10 cellular contexts compared by ENCODE assay signal in the genomic region with DNA sequence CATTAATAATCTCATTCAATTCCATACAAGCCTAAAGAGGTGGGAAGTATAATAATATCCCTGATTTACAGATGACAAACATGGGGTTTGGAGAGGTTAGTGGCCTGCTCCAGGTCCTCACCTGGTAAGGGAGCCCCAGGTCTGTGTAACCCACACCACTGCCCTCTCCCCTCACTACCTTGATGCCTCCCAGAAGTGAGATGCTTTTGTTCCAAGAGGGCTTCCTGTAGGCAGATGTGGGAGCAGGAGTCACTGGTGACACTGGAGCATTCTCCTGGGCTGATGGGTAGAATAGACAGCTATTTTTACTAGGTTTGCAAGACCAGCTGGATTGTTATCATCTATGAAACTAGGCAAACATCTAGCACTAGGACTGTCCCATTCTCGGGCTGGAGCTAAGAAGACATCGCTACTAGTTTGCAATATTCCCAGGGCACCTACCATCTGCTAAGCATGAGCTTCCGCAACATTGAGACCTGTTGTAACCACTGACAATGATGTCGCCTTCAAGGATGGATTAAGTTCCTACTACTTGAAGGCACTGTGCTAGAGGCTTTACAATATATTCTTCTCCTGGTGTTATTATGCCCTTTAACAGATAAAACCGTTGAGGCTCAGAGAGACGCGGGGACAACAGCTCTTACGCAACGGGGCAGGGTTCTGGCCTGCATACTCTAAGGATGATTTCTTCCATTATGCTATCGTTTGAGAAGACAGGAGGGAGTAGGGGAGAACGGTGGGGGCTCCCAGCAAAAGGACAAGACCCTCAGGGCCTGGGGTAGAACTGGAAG. TPM values are rescaled to one million over a fixed set of nuclear protein-coding genes. Genes with fewer than 3 reads are reported as not detected.
A peak's percentile ranks its signal among the peaks of the same experiment; 100 is the strongest.
DNase-seq lines count a peak whose midpoint lies in the region; ATAC-seq and TF ChIP-seq lines count a peak whose summit lies in the region.
"Had no signal": no experiment of that assay in that cellular context is flagged by ENCODE, and none has a peak within 500 bp of the region (broad histone marks: within the 10 kb centered on the region; RNA-seq: fewer than 3 reads in every experiment).

No MANE protein-coding gene starts in this region.

- H3K36me3 Mint-ChIP-seq in activated naive CD8-positive, alpha-beta T cell treated with anti-CD3 and anti-CD28 coated beads, Interleukin-2, amount 10 ng/mL, durations not matched to agents 7 days and 5 days, result no peaks in the 10 kb centered on the region
- H3K36me3 Mint-ChIP-seq in activated naive CD8-positive, alpha-beta T cell treated with anti-CD3 and anti-CD28 coated beads for 36 hours, result no peaks in the 10 kb centered on the region
- peaks cover 4% of the 10 kb centered on the region for H3K36me3 Mint-ChIP-seq in stimulated activated effector memory CD8-positive, alpha-beta T cell treated with anti-CD3 and anti-CD28 coated beads, Interleukin-12 subunit alpha, Interleukin-12 subunit beta, amount 100 ng/mL, for 72 hours

- ATAC-seq in activated naive CD8-positive, alpha-beta T cell treated with anti-CD3 and anti-CD28 coated beads, Interleukin-2, amount 10 ng/mL, durations not matched to agents 7 days and 5 days (ENCODE audit: low read depth), result no peak
- no peak for ATAC-seq in stimulated activated effector memory CD8-positive, alpha-beta T cell treated with anti-CD3 and anti-CD28 coated beads, Interleukin-12 subunit alpha, Interleukin-12 subunit beta, amount 100 ng/mL, for 72 hours

- H3K27me3 Mint-ChIP-seq in activated naive CD8-positive, alpha-beta T cell treated with anti-CD3 and anti-CD28 coated beads, Interleukin-2, amount 10 ng/mL, durations not matched to agents 7 days and 5 days, result peaks cover 17% of the 10 kb centered on the region
- peaks cover 5% of the 10 kb centered on the region for H3K27me3 Mint-ChIP-seq in activated naive CD8-positive, alpha-beta T cell treated with anti-CD3 and anti-CD28 coated beads for 36 hours

- peak overlapping the region in 1 of 2 donors; percentile 86 for H3K27ac ChIP-seq in coronary artery
- no peak overlapping the region for H3K27ac ChIP-seq in SJCRH30
- H3K27ac ChIP-seq: SK-N-MC had no signal

- DNase-seq in activated naive CD8-positive, alpha-beta T cell treated with anti-CD3 and anti-CD28 coated beads, Interleukin-2, amount 10 ng/mL, durations not matched to agents 7 days and 5 days, result no peak
- DNase-seq in activated naive CD8-positive, alpha-beta T cell treated with anti-CD3 and anti-CD28 coated beads for 36 hours, result no peak
- DNase-seq in Jurkat, Clone E6-1 (ENCODE audit: low read depth, low spot score), result no peak
- DNase-seq in coronary artery (ENCODE audit: low spot score) (peak; percentile 50), SJCRH30 (no peak), hippocampal formation (lab: John Stamatoyannopoulos, UW) (no peak), GDM1 (lab: John Stamatoyannopoulos, UW) (no peak)
- peak in 1 of 2 donors; percentile 30 for DNase-seq in stimulated activated effector memory CD8-positive, alpha-beta T cell treated with anti-CD3 and anti-CD28 coated beads, Interleukin-12 subunit alpha, Interleukin-12 subunit beta, amount 100 ng/mL, for 72 hours (ENCODE audit: low spot score in 2 of 2)

- no peaks in the 10 kb centered on the region for H3K9me3 Mint-ChIP-seq in activated naive CD8-positive, alpha-beta T cell treated with anti-CD3 and anti-CD28 coated beads, Interleukin-2, amount 10 ng/mL, durations not matched to agents 7 days and 5 days
- no peaks in the 10 kb centered on the region for H3K9me3 Mint-ChIP-seq in activated naive CD8-positive, alpha-beta T cell treated with anti-CD3 and anti-CD28 coated beads for 36 hours
- H3K9me3 Mint-ChIP-seq in stimulated activated effector memory CD8-positive, alpha-beta T cell treated with anti-CD3 and anti-CD28 coated beads, Interleukin-12 subunit alpha, Interleukin-12 subunit beta, amount 100 ng/mL, for 72 hours, result no peaks in the 10 kb centered on the region

- H3K27me3 ChIP-seq in SJCRH30, result no peaks in the 10 kb centered on the region

- H3K4me3 Mint-ChIP-seq in activated naive CD8-positive, alpha-beta T cell treated with anti-CD3 and anti-CD28 coated beads, Interleukin-2, amount 10 ng/mL, durations not matched to agents 7 days and 5 days, result peak overlapping the region; percentile 37
- H3K4me3 Mint-ChIP-seq in activated naive CD8-positive, alpha-beta T cell treated with anti-CD3 and anti-CD28 coated beads for 36 hours, result no peak overlapping the region
- H3K4me3 Mint-ChIP-seq in stimulated activated effector memory CD8-positive, alpha-beta T cell treated with anti-CD3 and anti-CD28 coated beads, Interleukin-12 subunit alpha, Interleukin-12 subunit beta, amount 100 ng/mL, for 72 hours, result peak overlapping the region; percentile 73

- no peak for TF ChIP-seq CTCF in coronary artery (IDR thresholded peaks at IDR 0.05)

- H3K27ac Mint-ChIP-seq in activated naive CD8-positive, alpha-beta T cell treated with anti-CD3 and anti-CD28 coated beads, Interleukin-2, amount 10 ng/mL, durations not matched to agents 7 days and 5 days, result no peak overlapping the region
- H3K27ac Mint-ChIP-seq in activated naive CD8-positive, alpha-beta T cell treated with anti-CD3 and anti-CD28 coated beads for 36 hours, result no peak overlapping the region
- H3K27ac Mint-ChIP-seq in stimulated activated effector memory CD8-positive, alpha-beta T cell treated with anti-CD3 and anti-CD28 coated beads, Interleukin-12 subunit alpha, Interleukin-12 subunit beta, amount 100 ng/mL, for 72 hours, result no peak overlapping the region

- H3K4me1 Mint-ChIP-seq in activated naive CD8-positive, alpha-beta T cell treated with anti-CD3 and anti-CD28 coated beads, Interleukin-2, amount 10 ng/mL, durations not matched to agents 7 days and 5 days, result peaks cover 19% of the 10 kb centered on the region
- peaks cover 12% of the 10 kb centered on the region for H3K4me1 Mint-ChIP-seq in activated naive CD8-positive, alpha-beta T cell treated with anti-CD3 and anti-CD28 coated beads for 36 hours
- H3K4me1 Mint-ChIP-seq in stimulated activated effector memory CD8-positive, alpha-beta T cell treated with anti-CD3 and anti-CD28 coated beads, Interleukin-12 subunit alpha, Interleukin-12 subunit beta, amount 100 ng/mL, for 72 hours, result peaks cover 32% of the 10 kb centered on the region

- peaks cover 27% of the 10 kb centered on the region for H3K4me1 ChIP-seq in SJCRH30
- H3K4me1 ChIP-seq: prostate gland had no signal

- no peaks in the 10 kb centered on the region for H3K9me3 ChIP-seq in SJCRH30 (replicated peaks)
- H3K9me3 ChIP-seq: prostate gland had no signal

- peak overlapping the region; percentile 54; the same call in 1 of the 2 replicates for H3K4me3 ChIP-seq in Jurkat, Clone E6-1 (ENCODE audit: low read length)
- H3K4me3 ChIP-seq in coronary artery, result peak overlapping the region; percentile 79
- no peak overlapping the region for H3K4me3 ChIP-seq in SJCRH30

- POLR2A ChIA-PET in activated naive CD8-positive, alpha-beta T cell treated with anti-CD3 and anti-CD28 coated beads, Interleukin-2, amount 10 ng/mL, durations not matched to agents 7 days and 5 days (lab: Charles Lee), result interaction anchor here (0.6 to 1.7 kb wide), 6 partner anchors 19 to 192 kb away, joined by 3 to 8 read pairs (median 4); a partner anchor contains a TSS

- no peaks in the 10 kb centered on the region for H3K36me3 ChIP-seq in SJCRH30
- H3K36me3 ChIP-seq: prostate gland had no signal

RNA-seq across cellular contexts. Expression of a gene that starts 35.0 kb away (rescaled TPM):
- 10 to 100 TPM in 1 of 2 experiments, 1 to 10 TPM in 1; 9.8 to 13.2 TPM for total RNA-seq in activated naive CD8-positive, alpha-beta T cell treated with anti-CD3 and anti-CD28 coated beads, Interleukin-2, amount 10 ng/mL, durations not matched to agents 7 days and 5 days
- 10 to 100 TPM; 74.7 to 77.9 TPM for total RNA-seq in activated naive CD8-positive, alpha-beta T cell treated with anti-CD3 and anti-CD28 coated beads for 36 hours
- 65.0 TPM for polyA plus RNA-seq in Jurkat, Clone E6-1 (2012; ENCODE audit: insufficient read depth, insufficient read length)
- 15.6 and 16.5 TPM in 2 replicates for total RNA-seq in SJCRH30 (2014; rRNA removed; shearing (Covaris generic))

RNA-seq across cellular contexts. Expression of a gene that starts 56.0 kb away (rescaled TPM):
- total RNA-seq in activated naive CD8-positive, alpha-beta T cell treated with anti-CD3 and anti-CD28 coated beads, Interleukin-2, amount 10 ng/mL, durations not matched to agents 7 days and 5 days, result 10 to 100 TPM; 13.1 to 13.8 TPM
- total RNA-seq in activated naive CD8-positive, alpha-beta T cell treated with anti-CD3 and anti-CD28 coated beads for 36 hours, result 10 to 100 TPM; 42.4 to 44.9 TPM
- polyA plus RNA-seq in Jurkat, Clone E6-1 (2012; ENCODE audit: insufficient read depth, insufficient read length), result 8.6 TPM
- 30.6 and 33.8 TPM in 2 replicates for total RNA-seq in SJCRH30 (2014; rRNA removed; shearing (Covaris generic))
